Comparison of ENCODE assay signal across 16 cellular contexts in the genomic region with DNA sequence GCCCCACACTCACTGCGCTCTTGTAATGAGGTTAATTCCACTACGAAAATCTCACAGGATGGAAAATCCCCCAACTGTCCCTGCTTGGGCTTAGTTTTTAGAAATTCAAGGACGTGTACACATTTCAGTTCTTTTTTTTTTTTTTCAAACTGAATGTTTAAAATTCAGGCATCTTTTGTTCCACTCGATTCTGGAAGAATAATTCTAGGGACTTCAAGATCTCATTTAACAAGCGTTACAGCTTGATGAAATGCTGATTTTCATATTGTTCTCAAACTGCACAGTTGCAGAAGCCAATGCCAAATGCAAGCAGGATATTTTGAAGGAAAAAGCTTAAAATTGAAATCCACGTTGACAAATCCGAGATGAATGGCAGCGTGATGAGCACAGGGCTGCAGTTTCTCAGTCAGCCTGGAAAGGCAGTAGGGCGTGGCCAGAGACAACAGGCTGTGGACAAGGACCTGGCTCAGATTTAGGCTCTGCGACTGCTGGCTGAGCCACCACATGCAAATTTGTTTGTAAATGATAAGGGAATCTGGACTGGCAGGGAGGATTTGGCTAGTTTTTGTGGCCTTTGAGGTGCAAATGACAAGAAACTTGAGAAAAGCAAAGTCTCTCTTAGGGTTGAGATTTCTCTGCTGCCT.
"Had no signal": no experiment of that assay in that cellular context is flagged by ENCODE, and none has a peak within 500 bp of the region (broad histone marks: within the 10 kb centered on the region; RNA-seq: fewer than 3 reads in every experiment).

No MANE protein-coding gene starts in this region.

- H3K27me3 ChIP-seq: gastroesophageal sphincter, upper lobe of right lung had no signal

- ATAC-seq: activated CD4-positive, CD25-positive, alpha-beta regulatory T cell treated with anti-CD3 and anti-CD28 coated beads, Interleukin-2, amount 50 U/mL, for 24 hours; gastroesophageal sphincter; naive thymus-derived CD8-positive, alpha-beta T cell; right cardiac atrium; upper lobe of right lung had no signal

- H3K36me3 Mint-ChIP-seq: activated naive CD4-positive, alpha-beta T cell treated with anti-CD3 and anti-CD28 coated beads, Interleukin-2, amount 10 ng/mL, durations not matched to agents 7 days and 5 days; naive thymus-derived CD8-positive, alpha-beta T cell had no signal

- H3K27ac ChIP-seq: epithelial cell of prostate, gastroesophageal sphincter, spleen, upper lobe of right lung had no signal

- H3K4me1 ChIP-seq: upper lobe of right lung had no signal

- H3K27ac Mint-ChIP-seq: activated naive CD4-positive, alpha-beta T cell treated with anti-CD3 and anti-CD28 coated beads, Interleukin-2, amount 10 ng/mL, durations not matched to agents 7 days and 5 days; activated T-helper 2 cell treated with anti-CD3 and anti-CD28 coated beads, Interferon-gamma antibody, Interleukin-2, Interleukin-4, amounts not matched to agents 10 μg/mL and 5 μg/mL and 100 μg/mL, durations not matched to agents 14 hours and 24 hours and 36 hours; naive thymus-derived CD8-positive, alpha-beta T cell; progenitor cell of endocrine pancreas had no signal

- H3K4me3 ChIP-seq: gastroesophageal sphincter, spleen, upper lobe of right lung had no signal

- DNase-seq: activated naive CD4-positive, alpha-beta T cell treated with anti-CD3 and anti-CD28 coated beads, Interleukin-2, amount 10 ng/mL, durations not matched to agents 7 days and 5 days; caudate nucleus; effector memory CD4-positive, alpha-beta T cell; naive thymus-derived CD8-positive, alpha-beta T cell; occipital lobe; right cardiac atrium; spleen; stimulated activated CD4-positive, alpha-beta T cell treated with anti-CD3 and anti-CD28 coated beads, Interleukin-1b, Interleukin-23, amount 100 ng/mL, for 48 hours; stimulated activated naive CD4-positive, alpha-beta T cell; substantia nigra; upper lobe of right lung had no signal

- H3K9me3 Mint-ChIP-seq: activated naive CD4-positive, alpha-beta T cell treated with anti-CD3 and anti-CD28 coated beads, Interleukin-2, amount 10 ng/mL, durations not matched to agents 7 days and 5 days; activated T-helper 2 cell treated with anti-CD3 and anti-CD28 coated beads, Interferon-gamma antibody, Interleukin-2, Interleukin-4, amounts not matched to agents 10 μg/mL and 5 μg/mL and 100 μg/mL, durations not matched to agents 14 hours and 24 hours and 36 hours; naive thymus-derived CD8-positive, alpha-beta T cell had no signal

- H3K9me3 ChIP-seq: gastroesophageal sphincter, spleen, upper lobe of right lung had no signal

- H3K4me1 Mint-ChIP-seq: activated naive CD4-positive, alpha-beta T cell treated with anti-CD3 and anti-CD28 coated beads, Interleukin-2, amount 10 ng/mL, durations not matched to agents 7 days and 5 days; naive thymus-derived CD8-positive, alpha-beta T cell had no signal

- H3K4me3 Mint-ChIP-seq: activated naive CD4-positive, alpha-beta T cell treated with anti-CD3 and anti-CD28 coated beads, Interleukin-2, amount 10 ng/mL, durations not matched to agents 7 days and 5 days; naive thymus-derived CD8-positive, alpha-beta T cell had no signal

- H3K36me3 ChIP-seq: gastroesophageal sphincter, spleen, upper lobe of right lung had no signal
